13 cellular contexts compared by ENCODE assay signal in the genomic region with DNA sequence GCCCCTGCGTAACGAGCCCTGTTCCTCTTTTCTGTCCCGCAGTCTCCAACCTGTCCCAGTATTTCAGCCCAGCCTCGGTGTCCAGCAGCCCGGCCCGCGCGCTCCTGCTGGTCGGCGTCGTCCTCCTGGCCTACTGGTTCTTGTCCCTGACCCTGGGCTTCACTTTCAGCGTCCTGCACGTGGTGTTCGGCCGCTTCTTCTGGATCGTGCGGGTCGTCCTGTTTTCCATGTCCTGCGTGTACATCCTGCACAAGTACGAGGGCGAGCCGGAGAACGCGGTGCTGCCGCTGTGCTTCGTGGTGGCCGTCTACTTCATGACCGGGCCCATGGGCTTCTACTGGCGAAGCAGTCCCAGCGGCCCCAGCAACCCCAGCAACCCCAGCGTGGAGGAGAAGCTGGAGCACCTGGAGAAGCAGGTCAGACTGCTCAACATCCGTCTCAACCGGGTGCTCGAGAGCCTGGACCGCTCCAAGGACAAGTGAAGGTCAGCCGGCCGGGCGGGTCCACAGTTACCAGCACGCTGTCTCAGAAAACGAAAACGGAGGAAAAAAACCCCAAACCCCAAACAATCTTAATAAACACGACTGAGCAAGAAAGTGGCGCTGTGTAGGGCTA. TPM values are rescaled to one million over a fixed set of nuclear protein-coding genes. Genes with fewer than 3 reads are reported as not detected.
DNase-seq lines count a peak whose midpoint lies in the region; ATAC-seq and TF ChIP-seq lines count a peak whose summit lies in the region.
"Had no signal": no experiment of that assay in that cellular context is flagged by ENCODE, and none has a peak within 500 bp of the region (broad histone marks: within the 10 kb centered on the region; RNA-seq: fewer than 3 reads in every experiment).

No MANE protein-coding gene starts in this region.

- H3K4me1 Mint-ChIP-seq in WTC11, result no peaks in the 10 kb centered on the region
- peaks cover 12% of the 10 kb centered on the region for H3K4me1 Mint-ChIP-seq in nephron progenitor cell
- H3K4me1 Mint-ChIP-seq in activated T-helper 1 cell treated with anti-CD3 and anti-CD28 coated beads, Interleukin-12 subunit alpha, Interleukin-12 subunit beta, Interleukin-2, Interleukin-4 antibody, amounts not matched to agents 30 ng/mL and 10 ng/mL and 1 ng/mL, durations not matched to agents 14 hours and 24 hours and 36 hours (ENCODE audit: low read depth), result no peaks in the 10 kb centered on the region
- H3K4me1 Mint-ChIP-seq in immature natural killer cell, result no peaks in the 10 kb centered on the region
- H3K4me1 Mint-ChIP-seq: CD4-positive, CD25-positive, alpha-beta regulatory T cell had no signal

- no peaks in the 10 kb centered on the region for H3K9me3 ChIP-seq in testis

- ATAC-seq in left ventricle myocardium superior (no peak), WTC11 (no peak)

- H3K9me3 Mint-ChIP-seq in WTC11 (peaks cover 7% of the 10 kb centered on the region), nephron progenitor cell (peaks cover 6% of the 10 kb centered on the region), immature natural killer cell (peaks cover 0 to 1% (median 0%) of the 10 kb centered on the region in 6 donors)
- H3K9me3 Mint-ChIP-seq in activated T-helper 1 cell treated with anti-CD3 and anti-CD28 coated beads, Interleukin-12 subunit alpha, Interleukin-12 subunit beta, Interleukin-2, Interleukin-4 antibody, amounts not matched to agents 30 ng/mL and 10 ng/mL and 1 ng/mL, durations not matched to agents 14 hours and 24 hours and 36 hours, result no peaks in the 10 kb centered on the region
- H3K9me3 Mint-ChIP-seq: CD4-positive, CD25-positive, alpha-beta regulatory T cell had no signal

- H3K27me3 Mint-ChIP-seq in WTC11 (ENCODE audit: low read depth) (no peaks in the 10 kb centered on the region), nephron progenitor cell (ENCODE audit: low read depth, poor library complexity) (no peaks in the 10 kb centered on the region), immature natural killer cell (ENCODE audit: low read depth in 3 of 3) (no peaks in the 10 kb centered on the region)
- no peaks in the 10 kb centered on the region for H3K27me3 Mint-ChIP-seq in activated T-helper 1 cell treated with anti-CD3 and anti-CD28 coated beads, Interleukin-12 subunit alpha, Interleukin-12 subunit beta, Interleukin-2, Interleukin-4 antibody, amounts not matched to agents 30 ng/mL and 10 ng/mL and 1 ng/mL, durations not matched to agents 14 hours and 24 hours and 36 hours (ENCODE audit: insufficient read depth)
- H3K27me3 Mint-ChIP-seq: CD4-positive, CD25-positive, alpha-beta regulatory T cell had no signal

- H3K36me3 ChIP-seq in testis (ENCODE audit: low read depth, missing control alignments), result no peaks in the 10 kb centered on the region

- intact Hi-C loops in cardiac septum (cut with DNase I), result no loop called here
- intact Hi-C loops in left ventricle myocardium superior (cut with micrococcal nuclease), result no loop called here
- intact Hi-C loops in testis (cut with DNase I; ENCODE audit: low total_unique reads), result no loop called here
- intact Hi-C loops in activated T-helper 1 cell treated with anti-CD3 and anti-CD28 coated beads, Interleukin-12 subunit alpha, Interleukin-12 subunit beta, Interleukin-2, Interleukin-4 antibody, amounts not matched to agents 30 ng/mL and 10 ng/mL and 1 ng/mL, durations not matched to agents 14 hours and 24 hours and 36 hours (cut with micrococcal nuclease), result no loop called here

- peaks cover 29% of the 10 kb centered on the region for H3K36me3 Mint-ChIP-seq in WTC11
- H3K36me3 Mint-ChIP-seq in nephron progenitor cell (ENCODE audit: low read depth), result peaks cover 62% of the 10 kb centered on the region
- H3K36me3 Mint-ChIP-seq in activated T-helper 1 cell treated with anti-CD3 and anti-CD28 coated beads, Interleukin-12 subunit alpha, Interleukin-12 subunit beta, Interleukin-2, Interleukin-4 antibody, amounts not matched to agents 30 ng/mL and 10 ng/mL and 1 ng/mL, durations not matched to agents 14 hours and 24 hours and 36 hours (ENCODE audit: low read depth), result peaks cover 27% of the 10 kb centered on the region
- peaks cover 5 to 20% (median 17%) of the 10 kb centered on the region in 3 donors for H3K36me3 Mint-ChIP-seq in immature natural killer cell

- no peaks in the 10 kb centered on the region for H3K27me3 ChIP-seq in testis
- H3K27me3 ChIP-seq: BLaER1 treated with 17β-estradiol and CSF1 and Interleukin-3, amounts not matched to agents 10 nM and 100 nM had no signal

- H3K4me3 Mint-ChIP-seq in WTC11 (no peak overlapping the region), nephron progenitor cell (no peak overlapping the region), immature natural killer cell (no peak overlapping the region)
- no peak overlapping the region for H3K4me3 Mint-ChIP-seq in activated T-helper 1 cell treated with anti-CD3 and anti-CD28 coated beads, Interleukin-12 subunit alpha, Interleukin-12 subunit beta, Interleukin-2, Interleukin-4 antibody, amounts not matched to agents 30 ng/mL and 10 ng/mL and 1 ng/mL, durations not matched to agents 14 hours and 24 hours and 36 hours
- H3K4me3 Mint-ChIP-seq: CD4-positive, CD25-positive, alpha-beta regulatory T cell had no signal

- peak; percentile 63 for DNase-seq in cardiac septum (ENCODE audit: low spot score)
- DNase-seq in left ventricle myocardium superior, result no peak
- no peak for DNase-seq in WTC11 (ENCODE audit: low spot score)
- no peak for DNase-seq in nephron progenitor cell
- DNase-seq in testis, result peak; percentile 14
- no peak for DNase-seq in activated T-helper 1 cell treated with anti-CD3 and anti-CD28 coated beads, Interleukin-12 subunit alpha, Interleukin-12 subunit beta, Interleukin-2, Interleukin-4 antibody, amounts not matched to agents 30 ng/mL and 10 ng/mL and 1 ng/mL, durations not matched to agents 14 hours and 24 hours and 36 hours (ENCODE audit: low spot score)
- DNase-seq in immature natural killer cell, result no peak
- no peak for DNase-seq in retina
- DNase-seq: ACHN; CD4-positive, CD25-positive, alpha-beta regulatory T cell; DMS 273 treated with DMSO at 0.1 percent for 48 hours; H7 had no signal

- CTCF ChIA-PET in WTC11 (lab: Charles Lee), result no interaction called here

- H3K27ac Mint-ChIP-seq in WTC11 (peak overlapping the region; percentile 76), nephron progenitor cell (peak overlapping the region; percentile 11), immature natural killer cell (no peak overlapping the region)
- no peak overlapping the region for H3K27ac Mint-ChIP-seq in activated T-helper 1 cell treated with anti-CD3 and anti-CD28 coated beads, Interleukin-12 subunit alpha, Interleukin-12 subunit beta, Interleukin-2, Interleukin-4 antibody, amounts not matched to agents 30 ng/mL and 10 ng/mL and 1 ng/mL, durations not matched to agents 14 hours and 24 hours and 36 hours

- H3K4me3 ChIP-seq in testis, result no peak overlapping the region
- H3K4me3 ChIP-seq: BLaER1 treated with 17β-estradiol and CSF1 and Interleukin-3, amounts not matched to agents 10 nM and 100 nM had no signal

- no peaks in the 10 kb centered on the region for H3K4me1 ChIP-seq in testis

- no peak overlapping the region for H3K27ac ChIP-seq in testis

- TF ChIP-seq POLR2A in testis (IDR thresholded peaks at IDR 0.05), result no peak

- TF ChIP-seq CTCF in WTC11 (IDR thresholded peaks at IDR 0.05), result no peak
- TF ChIP-seq CTCF in nephron progenitor cell (IDR thresholded peaks at IDR 0.05), result no peak
- no peak for TF ChIP-seq CTCF in testis (IDR thresholded peaks at IDR 0.05)

- POLR2A ChIA-PET in WTC11 (lab: Charles Lee), result interaction anchor here (0.6 kb wide), 1 partner anchor 97 kb away, joined by 3 read pairs; no protein-coding TSS in a partner anchor

- 80 to 81% methylated on average over 35 to 43 of the region's 43 CpGs for WGBS in testis, 2 donors

RNA-seq across cellular contexts. Expression of a gene that starts 31.6 kb away (rescaled TPM):
- total RNA-seq in cardiac septum (3.4 TPM), left ventricle myocardium superior (4.2 TPM), WTC11 (2021) (11.5 to 11.9 TPM (median 11.8 TPM) in 3 replicates), testis (1 to 10 TPM; 3.5 to 3.8 TPM)
- polyA plus RNA-seq in testis (ENCODE audit: insufficient read depth, low read depth, low replicate concordance) (3.5 TPM), immature natural killer cell (1 to 10 TPM; 1.0 to 3.5 (median 3.1) TPM)
- 35.0 and 35.2 TPM in 2 replicates for total RNA-seq in activated T-helper 1 cell treated with anti-CD3 and anti-CD28 coated beads, Interleukin-12 subunit alpha, Interleukin-12 subunit beta, Interleukin-2, Interleukin-4 antibody, amounts not matched to agents 30 ng/mL and 10 ng/mL and 1 ng/mL, durations not matched to agents 14 hours and 24 hours and 36 hours

RNA-seq across cellular contexts. Expression of a gene that starts 36.1 kb away (rescaled TPM):
- 7.1 TPM for total RNA-seq in cardiac septum
- total RNA-seq in left ventricle myocardium superior, result 5.0 TPM
- total RNA-seq in WTC11 (2021), result 31.7 to 40.5 TPM (median 33.0 TPM) in 3 replicates
- total RNA-seq in testis, result 10 to 100 TPM; 14.8 to 26.4 TPM
- 12.5 TPM for polyA plus RNA-seq in testis (ENCODE audit: insufficient read depth, low read depth, low replicate concordance)
- total RNA-seq in activated T-helper 1 cell treated with anti-CD3 and anti-CD28 coated beads, Interleukin-12 subunit alpha, Interleukin-12 subunit beta, Interleukin-2, Interleukin-4 antibody, amounts not matched to agents 30 ng/mL and 10 ng/mL and 1 ng/mL, durations not matched to agents 14 hours and 24 hours and 36 hours, result 47.5 and 50.2 TPM in 2 replicates
- polyA plus RNA-seq in immature natural killer cell, result 1 to 10 TPM in 2 of 3 donors, under 1 TPM in 1; 0.34 to 4.0 (median 2.4) TPM

RNA-seq across cellular contexts. Expression of a gene that starts 40.2 kb away (rescaled TPM):
- total RNA-seq in cardiac septum, result 9.0 TPM
- 12.9 TPM for total RNA-seq in left ventricle myocardium superior
- total RNA-seq in WTC11 (2021), result 44.1 to 54.0 TPM (median 47.0 TPM) in 3 replicates
- total RNA-seq in testis, result 10 to 100 TPM; 26.0 to 31.7 TPM
- polyA plus RNA-seq in testis (ENCODE audit: insufficient read depth, low read depth, low replicate concordance), result 44.8 TPM
- 26.7 and 27.8 TPM in 2 replicates for total RNA-seq in activated T-helper 1 cell treated with anti-CD3 and anti-CD28 coated beads, Interleukin-12 subunit alpha, Interleukin-12 subunit beta, Interleukin-2, Interleukin-4 antibody, amounts not matched to agents 30 ng/mL and 10 ng/mL and 1 ng/mL, durations not matched to agents 14 hours and 24 hours and 36 hours
- polyA plus RNA-seq in immature natural killer cell, result 10 to 100 TPM; 11.9 to 22.7 (median 14.0) TPM

Comparison
In these comparisons a context has a peak if more than half of its experiments do, and no peak if none do; other contexts are left out.
1. DNase-seq: peak in cardiac septum (single experiment) and testis (single experiment); none in left ventricle myocardium superior (single experiment), WTC11 (single experiment), nephron progenitor cell (single experiment), activated T-helper 1 cell treated with anti-CD3 and anti-CD28 coated beads, Interleukin-12 subunit alpha, Interleukin-12 subunit beta, Interleukin-2, Interleukin-4 antibody, amounts not matched to agents 30 ng/mL and 10 ng/mL and 1 ng/mL, durations not matched to agents 14 hours and 24 hours and 36 hours (single experiment), immature natural killer cell (0 of 3) and retina (single experiment).
2. H3K27ac Mint-ChIP-seq: peak in WTC11 (single experiment) and nephron progenitor cell (single experiment); none in activated T-helper 1 cell treated with anti-CD3 and anti-CD28 coated beads, Interleukin-12 subunit alpha, Interleukin-12 subunit beta, Interleukin-2, Interleukin-4 antibody, amounts not matched to agents 30 ng/mL and 10 ng/mL and 1 ng/mL, durations not matched to agents 14 hours and 24 hours and 36 hours (single experiment) and immature natural killer cell (0 of 6).